Comparison of ENCODE assay signal across 1 cellular context in the genomic region with DNA sequence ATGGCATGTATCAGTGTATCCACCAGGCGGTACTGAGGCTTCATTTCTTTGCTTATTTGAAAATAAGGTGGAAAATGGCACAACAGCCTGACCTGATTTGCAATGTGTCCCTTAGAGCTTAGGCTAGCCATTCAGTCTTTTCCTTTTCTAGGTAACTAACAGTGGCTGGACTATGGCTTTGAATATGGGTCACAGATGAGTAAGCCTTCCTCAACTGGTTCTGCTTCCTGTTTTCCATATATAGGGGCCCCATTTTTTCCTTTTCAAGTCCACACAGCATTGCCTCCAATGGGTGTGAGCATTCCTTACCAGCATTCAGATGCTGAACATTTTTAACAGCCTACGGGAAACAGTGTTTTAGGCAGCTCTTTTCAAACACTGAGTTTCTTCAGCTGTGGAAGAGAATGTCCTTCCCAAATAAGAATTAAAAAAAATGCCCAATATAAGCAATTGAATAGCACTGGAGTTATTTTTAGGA.
TF ChIP-seq lines count a peak whose summit lies in the region.

No MANE protein-coding gene starts in this region.

TF ChIP-seq in GM23338, 12 proteins besides CTCF, POLR2A, EP300 and RAD21 (continued from another document):
- 0 out of 2 replicates have a peak, but pooled peaks have one; percentile 16 for TF ChIP-seq ZNF462 (CRISPR knock-in tag; IDR thresholded peaks at IDR 0.05)
- TF ChIP-seq NANOG (IDR thresholded peaks at IDR 0.05; ENCODE audit: borderline replicate concordance): 0 out of 2 replicates have a peak, but pooled peaks have one; percentile 30
- TF ChIP-seq ETS1 (IDR thresholded peaks at IDR 0.05): peak; percentile 56; the same call in 1 of the 2 replicates
